ENCODE assay signal across 23 cellular contexts in genomic region chr14:85799668-85800067, GRCh38.
DNase-seq lines count a peak whose midpoint lies in the region; ATAC-seq and TF ChIP-seq lines count a peak whose summit lies in the region.
"Had no signal": no experiment of that assay in that cellular context is flagged by ENCODE, and none has a peak within 500 bp of the region (broad histone marks: within the 10 kb centered on the region; RNA-seq: fewer than 3 reads in every experiment).

No MANE protein-coding gene starts in this region.

- DNase-seq in NCI-H69 (lab: John Stamatoyannopoulos, UW), result peak; percentile 28
- no peak for DNase-seq in psoas muscle
- DNase-seq in stimulated activated effector memory CD8-positive, alpha-beta T cell treated with anti-CD3 and anti-CD28 coated beads, Interleukin-12 subunit alpha, Interleukin-12 subunit beta, amount 100 ng/mL, for 72 hours (ENCODE audit: low spot score in 2 of 2), result no peak
- DNase-seq in OCI-LY7 (ENCODE audit: low spot score), result no peak
- no peak for DNase-seq in ecto neural progenitor cell (ENCODE audit: low spot score)
- DNase-seq: 8988T; ACHN; Caco-2; Calu3; CD4-positive, alpha-beta T cell; CD8-positive, alpha-beta T cell; DMS 273 treated with DMSO at 0.1 percent for 48 hours; DMS153; DMS53; DMS79; DND-41; EL; GDM1 had no signal

- H3K36me3 ChIP-seq in psoas muscle (ENCODE audit: insufficient read depth in 1 of 2, low read depth in 1 of 2) (no peaks in the 10 kb centered on the region), skeletal muscle tissue (ENCODE audit: control insufficient read depth in 3 of 3, insufficient read depth in 3 of 3, low read length in 3 of 3) (no peaks in the 10 kb centered on the region), OCI-LY7 (ENCODE audit: insufficient read depth, low read length) (no peaks in the 10 kb centered on the region)
- H3K36me3 ChIP-seq: BLaER1 treated with 17β-estradiol and CSF1 and Interleukin-3, amounts not matched to agents 10 nM and 100 nM had no signal

- H3K27me3 ChIP-seq in psoas muscle (ENCODE audit: insufficient read depth in 3 of 3, low read length in 2 of 3), result no peaks in the 10 kb centered on the region
- no peaks in the 10 kb centered on the region for H3K27me3 ChIP-seq in skeletal muscle tissue (ENCODE audit: control insufficient read depth in 3 of 3, insufficient read depth in 3 of 3, low read length in 3 of 3)
- H3K27me3 ChIP-seq: BLaER1 treated with 17β-estradiol and CSF1 and Interleukin-3, amounts not matched to agents 10 nM and 100 nM had no signal

- H3K9me3 Mint-ChIP-seq in stimulated activated effector memory CD8-positive, alpha-beta T cell treated with anti-CD3 and anti-CD28 coated beads, Interleukin-12 subunit alpha, Interleukin-12 subunit beta, amount 100 ng/mL, for 72 hours, result peaks cover 5% of the 10 kb centered on the region

- H3K4me3 ChIP-seq in psoas muscle (no peak overlapping the region), skeletal muscle tissue (ENCODE audit: low read length in 3 of 3) (no peak overlapping the region), OCI-LY7 (ENCODE audit: low read depth, low read length, poor library complexity, severe bottlenecking) (no peak overlapping the region)
- H3K4me3 ChIP-seq: BLaER1 treated with 17β-estradiol and CSF1 and Interleukin-3, amounts not matched to agents 10 nM and 100 nM; GM12878 had no signal

- no peak overlapping the region for H3K4me3 Mint-ChIP-seq in stimulated activated effector memory CD8-positive, alpha-beta T cell treated with anti-CD3 and anti-CD28 coated beads, Interleukin-12 subunit alpha, Interleukin-12 subunit beta, amount 100 ng/mL, for 72 hours
- H3K4me3 Mint-ChIP-seq: B cell; CD4-positive, alpha-beta T cell; CD8-positive, alpha-beta T cell had no signal

- ATAC-seq in psoas muscle, result peak in 3 of 4 donors; percentile 66 to 93 (median 91)
- no peak for ATAC-seq in stimulated activated effector memory CD8-positive, alpha-beta T cell treated with anti-CD3 and anti-CD28 coated beads, Interleukin-12 subunit alpha, Interleukin-12 subunit beta, amount 100 ng/mL, for 72 hours
- ATAC-seq: CD8-positive, alpha-beta T cell; GM12878 had no signal

- H3K27ac ChIP-seq in psoas muscle, result peak overlapping the region; percentile 56
- H3K27ac ChIP-seq in skeletal muscle tissue (ENCODE audit: low read depth, low read length), result peak overlapping the region; percentile 57
- H3K27ac ChIP-seq in OCI-LY7 (ENCODE audit: low read depth, low read length, poor library complexity, severe bottlenecking), result no peak overlapping the region
- H3K27ac ChIP-seq: BLaER1 treated with 17β-estradiol and CSF1 and Interleukin-3, amounts not matched to agents 10 nM and 100 nM; C4-2B had no signal

- H3K4me1 ChIP-seq in psoas muscle, result no peaks in the 10 kb centered on the region
- peaks cover 7 to 15% (median 8%) of the 10 kb centered on the region in 3 donors for H3K4me1 ChIP-seq in skeletal muscle tissue (ENCODE audit: control insufficient read depth in 3 of 3, insufficient read depth in 3 of 3, low read length in 3 of 3)
- no peaks in the 10 kb centered on the region for H3K4me1 ChIP-seq in OCI-LY7 (ENCODE audit: insufficient read depth, low read length, poor library complexity, severe bottlenecking)
- H3K4me1 ChIP-seq: BLaER1 treated with 17β-estradiol and CSF1 and Interleukin-3, amounts not matched to agents 10 nM and 100 nM; Caco-2 had no signal

- POLR2A ChIA-PET in OCI-LY7 (lab: Charles Lee), result interaction anchor here (0.7 to 1.1 kb wide), 2 partner anchors 11 to 139 kb away, joined by 5 to 13 read pairs; no protein-coding TSS in a partner anchor

- no peaks in the 10 kb centered on the region for H3K79me2 ChIP-seq in OCI-LY7 (ENCODE audit: insufficient read depth, low read depth, low read length)

- no peaks in the 10 kb centered on the region for H3K4me1 Mint-ChIP-seq in stimulated activated effector memory CD8-positive, alpha-beta T cell treated with anti-CD3 and anti-CD28 coated beads, Interleukin-12 subunit alpha, Interleukin-12 subunit beta, amount 100 ng/mL, for 72 hours
- H3K4me1 Mint-ChIP-seq: B cell had no signal

- CTCF ChIA-PET in OCI-LY7 (lab: Charles Lee; ENCODE audit: unreplicated experiment), result no interaction called here

- H3K36me3 Mint-ChIP-seq in stimulated activated effector memory CD8-positive, alpha-beta T cell treated with anti-CD3 and anti-CD28 coated beads, Interleukin-12 subunit alpha, Interleukin-12 subunit beta, amount 100 ng/mL, for 72 hours, result no peaks in the 10 kb centered on the region
- H3K36me3 Mint-ChIP-seq: CD8-positive, alpha-beta T cell had no signal

- no TSS peak for BruUV-seq in OCI-LY7 (replicated peaks; lab: Mats Ljungman, UMichigan)

- peak overlapping the region in 2 of 3 donors; percentile 54 to 69 for H3K9ac ChIP-seq in skeletal muscle tissue (ENCODE audit: low read depth in 1 of 3, low read length in 3 of 3)
- H3K9ac ChIP-seq: BLaER1 treated with 17β-estradiol and CSF1 and Interleukin-3, amounts not matched to agents 10 nM and 100 nM had no signal

- no peak for TF ChIP-seq CTCF in psoas muscle (IDR thresholded peaks at IDR 0.05)
- no peak for TF ChIP-seq CTCF in OCI-LY7 (conservative IDR thresholded peaks at IDR 0.05; ENCODE audit: low read length)

- no peaks in the 10 kb centered on the region for H3K9me3 ChIP-seq in psoas muscle
- H3K9me3 ChIP-seq in skeletal muscle tissue (ENCODE audit: control insufficient read depth in 3 of 3, low read length in 3 of 3), result no peaks in the 10 kb centered on the region
- no peaks in the 10 kb centered on the region for H3K9me3 ChIP-seq in OCI-LY7 (ENCODE audit: low read length)
- H3K9me3 ChIP-seq: Caco-2 had no signal

- WGBS in psoas muscle, 3 donors, result 51 to 62% (median 57%) methylated on average over 2 of the region's 2 CpGs

- no peak overlapping the region for H3K4me2 ChIP-seq in OCI-LY7 (ENCODE audit: low read length)
- H3K4me2 ChIP-seq: BLaER1 treated with 17β-estradiol and CSF1 and Interleukin-3, amounts not matched to agents 10 nM and 100 nM had no signal

- H4K20me1 ChIP-seq in OCI-LY7 (ENCODE audit: insufficient read depth, low read length), result no peaks in the 10 kb centered on the region
- H4K20me1 ChIP-seq: BLaER1 treated with 17β-estradiol and CSF1 and Interleukin-3, amounts not matched to agents 10 nM and 100 nM had no signal

- H3K9me2 ChIP-seq in OCI-LY7 (ENCODE audit: insufficient read depth, low read length), result no peaks in the 10 kb centered on the region

- no peak overlapping the region for H3K27ac Mint-ChIP-seq in stimulated activated effector memory CD8-positive, alpha-beta T cell treated with anti-CD3 and anti-CD28 coated beads, Interleukin-12 subunit alpha, Interleukin-12 subunit beta, amount 100 ng/mL, for 72 hours
- H3K27ac Mint-ChIP-seq: B cell; CD4-positive, alpha-beta T cell; CD8-positive, alpha-beta T cell had no signal

- intact Hi-C loops in psoas muscle (cut with DNase I), result loop anchor here in 1 of 2 donors (10.0 kb wide), 1 partner anchor 265 kb away; the partner anchor contains the start of gene FLRT2
- intact Hi-C loops in OCI-LY7 (cut with micrococcal nuclease; ENCODE audit: unreplicated experiment), result no loop called here

- no peak overlapping the region for H2AFZ ChIP-seq in OCI-LY7 (ENCODE audit: low read length)
